1 cellular context compared by ENCODE assay signal in genomic region chr7:116610210-116610609, GRCh38.
TF ChIP-seq lines count a peak whose summit lies in the region.

No MANE protein-coding gene starts in this region.

TF ChIP-seq in K562, 482 proteins besides CTCF, POLR2A, EP300 and RAD21 (continued from another document and continues in another):
- TF ChIP-seq, protein P1, sequence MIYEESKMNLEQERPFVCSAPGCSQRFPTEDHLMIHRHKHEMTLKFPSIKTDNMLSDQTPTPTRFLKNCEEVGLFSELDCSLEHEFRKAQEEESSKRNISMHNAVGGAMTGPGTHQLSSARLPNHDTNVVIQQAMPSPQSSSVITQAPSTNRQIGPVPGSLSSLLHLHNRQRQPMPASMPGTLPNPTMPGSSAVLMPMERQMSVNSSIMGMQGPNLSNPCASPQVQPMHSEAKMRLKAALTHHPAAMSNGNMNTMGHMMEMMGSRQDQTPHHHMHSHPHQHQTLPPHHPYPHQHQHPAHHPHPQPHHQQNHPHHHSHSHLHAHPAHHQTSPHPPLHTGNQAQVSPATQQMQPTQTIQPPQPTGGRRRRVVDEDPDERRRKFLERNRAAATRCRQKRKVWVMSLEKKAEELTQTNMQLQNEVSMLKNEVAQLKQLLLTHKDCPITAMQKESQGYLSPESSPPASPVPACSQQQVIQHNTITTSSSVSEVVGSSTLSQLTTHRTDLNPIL (CRISPR knock-in tag; IDR thresholded peaks at IDR 0.05): no peak
- TF ChIP-seq ILK (tag; IDR thresholded peaks at IDR 0.05; ENCODE audit: borderline replicate concordance, low read depth): no peak
- TF ChIP-seq KAT2B (IDR thresholded peaks at IDR 0.05; ENCODE audit: low read depth, low read length): no peak
- TF ChIP-seq ZNF316 (IDR thresholded peaks at IDR 0.05): no peak
- TF ChIP-seq PML (IDR thresholded peaks at IDR 0.05; ENCODE audit: low read length): peak; percentile 63; the same call in 1 of the 2 replicates
- TF ChIP-seq DACH1 (IDR thresholded peaks at IDR 0.05; ENCODE audit: partially characterized antibody): no peak
- peak; percentile 76 for TF ChIP-seq ARID1B (IDR thresholded peaks at IDR 0.05)
- TF ChIP-seq PPARD (CRISPR knock-in tag; IDR thresholded peaks at IDR 0.05): no peak
- no peak for TF ChIP-seq SRF (CRISPR knock-in tag; IDR thresholded peaks at IDR 0.05)
- 0 out of 2 replicates have a peak, but pooled peaks have one; percentile 26 for TF ChIP-seq MEF2D (tag; conservative IDR thresholded peaks at IDR 0.05; ENCODE audit: low read depth)
- no peak for TF ChIP-seq KLF10 (CRISPR knock-in tag; IDR thresholded peaks at IDR 0.05)
- TF ChIP-seq BRD4 (IDR thresholded peaks at IDR 0.05): no peak
- TF ChIP-seq KLF13 (tag; IDR thresholded peaks at IDR 0.05; ENCODE audit: borderline replicate concordance, low read depth): no peak
- peak; percentile 84 for TF ChIP-seq TEAD4 (IDR thresholded peaks at IDR 0.05; ENCODE audit: low read length)
- no peak for TF ChIP-seq TEAD4 (CRISPR knock-in tag; IDR thresholded peaks at IDR 0.05; ENCODE audit: borderline replicate concordance)
- TF ChIP-seq PBX2 (CRISPR knock-in tag; IDR thresholded peaks at IDR 0.05; ENCODE audit: low read depth): no peak
- peak; percentile 12; the same call in 1 of the 2 replicates for TF ChIP-seq PBX2 (tag; conservative IDR thresholded peaks at IDR 0.05; ENCODE audit: low read depth)
- no peak for TF ChIP-seq PREB (CRISPR knock-in tag; IDR thresholded peaks at IDR 0.05)
- TF ChIP-seq, protein P2, sequence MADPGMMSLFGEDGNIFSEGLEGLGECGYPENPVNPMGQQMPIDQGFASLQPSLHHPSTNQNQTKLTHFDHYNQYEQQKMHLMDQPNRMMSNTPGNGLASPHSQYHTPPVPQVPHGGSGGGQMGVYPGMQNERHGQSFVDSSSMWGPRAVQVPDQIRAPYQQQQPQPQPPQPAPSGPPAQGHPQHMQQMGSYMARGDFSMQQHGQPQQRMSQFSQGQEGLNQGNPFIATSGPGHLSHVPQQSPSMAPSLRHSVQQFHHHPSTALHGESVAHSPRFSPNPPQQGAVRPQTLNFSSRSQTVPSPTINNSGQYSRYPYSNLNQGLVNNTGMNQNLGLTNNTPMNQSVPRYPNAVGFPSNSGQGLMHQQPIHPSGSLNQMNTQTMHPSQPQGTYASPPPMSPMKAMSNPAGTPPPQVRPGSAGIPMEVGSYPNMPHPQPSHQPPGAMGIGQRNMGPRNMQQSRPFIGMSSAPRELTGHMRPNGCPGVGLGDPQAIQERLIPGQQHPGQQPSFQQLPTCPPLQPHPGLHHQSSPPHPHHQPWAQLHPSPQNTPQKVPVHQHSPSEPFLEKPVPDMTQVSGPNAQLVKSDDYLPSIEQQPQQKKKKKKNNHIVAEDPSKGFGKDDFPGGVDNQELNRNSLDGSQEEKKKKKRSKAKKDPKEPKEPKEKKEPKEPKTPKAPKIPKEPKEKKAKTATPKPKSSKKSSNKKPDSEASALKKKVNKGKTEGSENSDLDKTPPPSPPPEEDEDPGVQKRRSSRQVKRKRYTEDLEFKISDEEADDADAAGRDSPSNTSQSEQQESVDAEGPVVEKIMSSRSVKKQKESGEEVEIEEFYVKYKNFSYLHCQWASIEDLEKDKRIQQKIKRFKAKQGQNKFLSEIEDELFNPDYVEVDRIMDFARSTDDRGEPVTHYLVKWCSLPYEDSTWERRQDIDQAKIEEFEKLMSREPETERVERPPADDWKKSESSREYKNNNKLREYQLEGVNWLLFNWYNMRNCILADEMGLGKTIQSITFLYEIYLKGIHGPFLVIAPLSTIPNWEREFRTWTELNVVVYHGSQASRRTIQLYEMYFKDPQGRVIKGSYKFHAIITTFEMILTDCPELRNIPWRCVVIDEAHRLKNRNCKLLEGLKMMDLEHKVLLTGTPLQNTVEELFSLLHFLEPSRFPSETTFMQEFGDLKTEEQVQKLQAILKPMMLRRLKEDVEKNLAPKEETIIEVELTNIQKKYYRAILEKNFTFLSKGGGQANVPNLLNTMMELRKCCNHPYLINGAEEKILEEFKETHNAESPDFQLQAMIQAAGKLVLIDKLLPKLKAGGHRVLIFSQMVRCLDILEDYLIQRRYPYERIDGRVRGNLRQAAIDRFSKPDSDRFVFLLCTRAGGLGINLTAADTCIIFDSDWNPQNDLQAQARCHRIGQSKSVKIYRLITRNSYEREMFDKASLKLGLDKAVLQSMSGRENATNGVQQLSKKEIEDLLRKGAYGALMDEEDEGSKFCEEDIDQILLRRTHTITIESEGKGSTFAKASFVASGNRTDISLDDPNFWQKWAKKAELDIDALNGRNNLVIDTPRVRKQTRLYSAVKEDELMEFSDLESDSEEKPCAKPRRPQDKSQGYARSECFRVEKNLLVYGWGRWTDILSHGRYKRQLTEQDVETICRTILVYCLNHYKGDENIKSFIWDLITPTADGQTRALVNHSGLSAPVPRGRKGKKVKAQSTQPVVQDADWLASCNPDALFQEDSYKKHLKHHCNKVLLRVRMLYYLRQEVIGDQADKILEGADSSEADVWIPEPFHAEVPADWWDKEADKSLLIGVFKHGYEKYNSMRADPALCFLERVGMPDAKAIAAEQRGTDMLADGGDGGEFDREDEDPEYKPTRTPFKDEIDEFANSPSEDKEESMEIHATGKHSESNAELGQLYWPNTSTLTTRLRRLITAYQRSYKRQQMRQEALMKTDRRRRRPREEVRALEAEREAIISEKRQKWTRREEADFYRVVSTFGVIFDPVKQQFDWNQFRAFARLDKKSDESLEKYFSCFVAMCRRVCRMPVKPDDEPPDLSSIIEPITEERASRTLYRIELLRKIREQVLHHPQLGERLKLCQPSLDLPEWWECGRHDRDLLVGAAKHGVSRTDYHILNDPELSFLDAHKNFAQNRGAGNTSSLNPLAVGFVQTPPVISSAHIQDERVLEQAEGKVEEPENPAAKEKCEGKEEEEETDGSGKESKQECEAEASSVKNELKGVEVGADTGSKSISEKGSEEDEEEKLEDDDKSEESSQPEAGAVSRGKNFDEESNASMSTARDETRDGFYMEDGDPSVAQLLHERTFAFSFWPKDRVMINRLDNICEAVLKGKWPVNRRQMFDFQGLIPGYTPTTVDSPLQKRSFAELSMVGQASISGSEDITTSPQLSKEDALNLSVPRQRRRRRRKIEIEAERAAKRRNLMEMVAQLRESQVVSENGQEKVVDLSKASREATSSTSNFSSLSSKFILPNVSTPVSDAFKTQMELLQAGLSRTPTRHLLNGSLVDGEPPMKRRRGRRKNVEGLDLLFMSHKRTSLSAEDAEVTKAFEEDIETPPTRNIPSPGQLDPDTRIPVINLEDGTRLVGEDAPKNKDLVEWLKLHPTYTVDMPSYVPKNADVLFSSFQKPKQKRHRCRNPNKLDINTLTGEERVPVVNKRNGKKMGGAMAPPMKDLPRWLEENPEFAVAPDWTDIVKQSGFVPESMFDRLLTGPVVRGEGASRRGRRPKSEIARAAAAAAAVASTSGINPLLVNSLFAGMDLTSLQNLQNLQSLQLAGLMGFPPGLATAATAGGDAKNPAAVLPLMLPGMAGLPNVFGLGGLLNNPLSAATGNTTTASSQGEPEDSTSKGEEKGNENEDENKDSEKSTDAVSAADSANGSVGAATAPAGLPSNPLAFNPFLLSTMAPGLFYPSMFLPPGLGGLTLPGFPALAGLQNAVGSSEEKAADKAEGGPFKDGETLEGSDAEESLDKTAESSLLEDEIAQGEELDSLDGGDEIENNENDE (IDR thresholded peaks at IDR 0.05; ENCODE audit: low read depth, low read length): no peak
- no peak; the same call in 1 of the 2 replicates for TF ChIP-seq GABPA (tag; conservative IDR thresholded peaks at IDR 0.05; ENCODE audit: low read depth)
- TF ChIP-seq ZNF75A (CRISPR knock-in tag; IDR thresholded peaks at IDR 0.05): no peak
- TF ChIP-seq IFI16 (CRISPR knock-in tag; IDR thresholded peaks at IDR 0.05): no peak
- TF ChIP-seq PTBP1 (IDR thresholded peaks at IDR 0.05; ENCODE audit: low read depth, low read length): no peak
- TF ChIP-seq TFAM (CRISPR knock-in tag; conservative IDR thresholded peaks at IDR 0.05): no peak
- TF ChIP-seq TCFL5 (CRISPR knock-in tag; conservative IDR thresholded peaks at IDR 0.05): no peak
- TF ChIP-seq, protein P3, sequence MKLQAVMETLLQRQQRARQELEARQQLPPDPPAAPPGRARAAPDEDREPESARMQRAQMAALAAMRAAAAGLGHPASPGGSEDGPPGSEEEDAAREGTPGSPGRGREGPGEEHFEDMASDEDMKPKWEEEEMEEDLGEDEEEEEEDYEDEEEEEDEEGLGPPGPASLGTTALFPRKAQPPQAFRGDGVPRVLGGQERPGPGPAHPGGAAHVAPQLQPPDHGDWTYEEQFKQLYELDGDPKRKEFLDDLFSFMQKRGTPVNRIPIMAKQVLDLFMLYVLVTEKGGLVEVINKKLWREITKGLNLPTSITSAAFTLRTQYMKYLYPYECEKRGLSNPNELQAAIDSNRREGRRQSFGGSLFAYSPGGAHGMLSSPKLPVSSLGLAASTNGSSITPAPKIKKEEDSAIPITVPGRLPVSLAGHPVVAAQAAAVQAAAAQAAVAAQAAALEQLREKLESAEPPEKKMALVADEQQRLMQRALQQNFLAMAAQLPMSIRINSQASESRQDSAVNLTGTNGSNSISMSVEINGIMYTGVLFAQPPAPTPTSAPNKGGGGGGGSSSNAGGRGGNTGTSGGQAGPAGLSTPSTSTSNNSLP (IDR thresholded peaks at IDR 0.05; ENCODE audit: borderline replicate concordance, low read depth, low read length): no peak
- no peak for TF ChIP-seq MAZ (CRISPR knock-in tag; conservative IDR thresholded peaks at IDR 0.05 in 1 of 2, IDR thresholded peaks at IDR 0.05 in 1 of 2)
- no peak for TF ChIP-seq MBD2 (IDR thresholded peaks at IDR 0.05; ENCODE audit: borderline replicate concordance, low read depth)
- no peak for TF ChIP-seq NR3C1 (CRISPR knock-in tag; IDR thresholded peaks at IDR 0.05)
- TF ChIP-seq ZNF217 (CRISPR knock-in tag; IDR thresholded peaks at IDR 0.05): no peak
- no peak for TF ChIP-seq LEF1 (IDR thresholded peaks at IDR 0.05)
- no peak for TF ChIP-seq ERF (CRISPR knock-in tag; IDR thresholded peaks at IDR 0.05)
- no peak for TF ChIP-seq FOXK1 (CRISPR knock-in tag; IDR thresholded peaks at IDR 0.05; ENCODE audit: borderline replicate concordance)
- TF ChIP-seq PYGO2 (tag; IDR thresholded peaks at IDR 0.05): no peak
- no peak for TF ChIP-seq ZNF561 (CRISPR knock-in tag; conservative IDR thresholded peaks at IDR 0.05)
- TF ChIP-seq THRAP3 (IDR thresholded peaks at IDR 0.05; ENCODE audit: borderline replicate concordance): no peak
- no peak for TF ChIP-seq CBX3 (IDR thresholded peaks at IDR 0.05; ENCODE audit: borderline replicate concordance in 1 of 2, low read length in 2 of 2)
- peak; percentile 86 to 89 for TF ChIP-seq KDM1A (IDR thresholded peaks at IDR 0.05)
- no peak for TF ChIP-seq CC2D1A (IDR thresholded peaks at IDR 0.05)
- no peak for TF ChIP-seq SREBF1 (IDR thresholded peaks at IDR 0.05; ENCODE audit: borderline replicate concordance, low read depth, low read length)
- peak; percentile 18; the same call in 1 of the 2 replicates for TF ChIP-seq HMG20A (CRISPR knock-in tag; conservative IDR thresholded peaks at IDR 0.05)
- TF ChIP-seq THRB (CRISPR knock-in tag; conservative IDR thresholded peaks at IDR 0.05): no peak
- no peak for TF ChIP-seq WHSC1 (IDR thresholded peaks at IDR 0.05; ENCODE audit: low read length)
- TF ChIP-seq ZNF707 (CRISPR knock-in tag; conservative IDR thresholded peaks at IDR 0.05): no peak
- TF ChIP-seq SAFB (IDR thresholded peaks at IDR 0.05; ENCODE audit: borderline replicate concordance, low read depth, low read length): no peak
- no peak for TF ChIP-seq ZNF76 (CRISPR knock-in tag; IDR thresholded peaks at IDR 0.05; ENCODE audit: borderline replicate concordance)
- no peak for TF ChIP-seq EHMT2 (IDR thresholded peaks at IDR 0.05)
- no peak for TF ChIP-seq ETV1 (tag; conservative IDR thresholded peaks at IDR 0.05; ENCODE audit: low read depth)
- no peak; the same call in 1 of the 2 replicates for TF ChIP-seq MAFG (tag; conservative IDR thresholded peaks at IDR 0.05)
- no peak for TF ChIP-seq ZNF224 (CRISPR knock-in tag; IDR thresholded peaks at IDR 0.05)
- TF ChIP-seq ZNF3 (CRISPR knock-in tag; IDR thresholded peaks at IDR 0.05): no peak
- TF ChIP-seq STAT5A (IDR thresholded peaks at IDR 0.05; ENCODE audit: borderline replicate concordance, low read length): no peak
- TF ChIP-seq SPI1 (IDR thresholded peaks at IDR 0.05; ENCODE audit: borderline replicate concordance, low read depth, low read length): no peak
- no peak for TF ChIP-seq ZNF24 (IDR thresholded peaks at IDR 0.05)
